ENCODE assay signal across 1 cellular context in genomic region chr15:96365781-96366525, GRCh38.
TF ChIP-seq lines count a peak whose summit lies in the region.

No MANE protein-coding gene starts in this region.

TF ChIP-seq in GM23338, 12 proteins besides CTCF, POLR2A, EP300 and RAD21 (continued from another document):
- TF ChIP-seq ETS1 (IDR thresholded peaks at IDR 0.05), result no peak
- peak; percentile 83 for TF ChIP-seq EZH2phosphoT487 (IDR thresholded peaks at IDR 0.05; ENCODE audit: unreplicated experiment)
TF ChIP-seq in GM23338: peak in this region for 2.
